In the genomic region with DNA sequence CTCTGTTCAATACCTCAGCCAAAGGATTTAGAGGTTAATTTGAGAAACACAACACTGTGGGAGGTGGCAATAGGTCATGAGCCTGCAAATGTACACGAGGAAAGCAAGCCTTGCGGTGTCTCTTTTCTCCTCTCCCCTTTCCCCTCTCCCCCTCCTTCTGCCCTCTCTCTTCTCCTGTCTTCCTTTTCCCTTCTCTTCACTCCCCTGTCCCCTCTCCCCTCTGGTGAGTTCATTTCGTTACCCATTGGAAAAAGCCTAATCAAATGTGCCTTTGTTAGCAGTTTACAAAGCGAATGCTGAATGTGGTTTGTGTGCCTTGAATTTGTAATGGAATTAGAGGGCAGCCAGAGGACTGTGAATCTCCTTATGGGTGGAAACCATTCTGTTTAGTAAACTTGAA, we compare ENCODE assay signal across 16 cellular contexts. TPM values are rescaled to one million over a fixed set of nuclear protein-coding genes. Genes with fewer than 3 reads are reported as not detected.
DNase-seq lines count a peak whose midpoint lies in the region; ATAC-seq and TF ChIP-seq lines count a peak whose summit lies in the region.
"Had no signal": no experiment of that assay in that cellular context is flagged by ENCODE, and none has a peak within 500 bp of the region (broad histone marks: within the 10 kb centered on the region; RNA-seq: fewer than 3 reads in every experiment).

No MANE protein-coding gene starts in this region.

- DNase-seq in Ammon's horn (ENCODE audit: low spot score) (peak; percentile 92), WTC11 (ENCODE audit: low spot score) (no peak), globus pallidus (ENCODE audit: low spot score) (peak; percentile 96), pons (ENCODE audit: low spot score) (peak; percentile 99), left colon (no peak), GM19240 (ENCODE audit: insufficient read length, low spot score) (no peak), CD14-positive monocyte (ENCODE audit: low spot score) (no peak)
- DNase-seq in activated CD4-positive, CD25-positive, alpha-beta regulatory T cell (lab: John Stamatoyannopoulos, UW) = no peak
- DNase-seq: activated naive CD4-positive, alpha-beta T cell; DMS 273 treated with DMSO at 0.1 percent for 48 hours; natural killer cell; NCI-H1436; NCI-H510A treated with DMSO at 0.1 percent for 48 hours had no signal

- H3K27me3 Mint-ChIP-seq in WTC11 (ENCODE audit: low read depth) (no peaks in the 10 kb centered on the region), CD14-positive monocyte (ENCODE audit: low read depth in 3 of 3) (no peaks in the 10 kb centered on the region)
- H3K27me3 Mint-ChIP-seq: central memory CD8-positive, alpha-beta T cell had no signal

- H3K9me3 Mint-ChIP-seq in WTC11 (no peaks in the 10 kb centered on the region), CD14-positive monocyte (no peaks in the 10 kb centered on the region)
- H3K9me3 Mint-ChIP-seq: central memory CD8-positive, alpha-beta T cell; natural killer cell had no signal

- H3K4me1 Mint-ChIP-seq in WTC11 = peaks cover 70% of the 10 kb centered on the region
- peaks cover 2% of the 10 kb centered on the region for H3K4me1 Mint-ChIP-seq in CD14-positive monocyte

- CTCF ChIA-PET in WTC11 (lab: Charles Lee) = interaction anchor here (0.7 to 4.2 kb wide), 7 partner anchors 19 to 233 kb away, joined by 3 to 22 read pairs (median 4); a partner anchor contains a TSS

- TF ChIP-seq CTCF in WTC11 (IDR thresholded peaks at IDR 0.05) (no peak), CD14-positive monocyte (IDR thresholded peaks at IDR 0.05) (no peak)

- POLR2A ChIA-PET in WTC11 (lab: Charles Lee) = no interaction called here

- ATAC-seq in WTC11 (peak; percentile 65), left colon (no peak)
- ATAC-seq: K562, natural killer cell had no signal

- intact Hi-C loops in left colon (cut with DNase I, micrococcal nuclease) = no loop called here
- intact Hi-C loops in CD14-positive monocyte (cut with micrococcal nuclease) = no loop called here

- H3K4me3 Mint-ChIP-seq in WTC11 = peak overlapping the region; percentile 47
- H3K4me3 Mint-ChIP-seq in CD14-positive monocyte = no peak overlapping the region
- H3K4me3 Mint-ChIP-seq: central memory CD8-positive, alpha-beta T cell; natural killer cell had no signal

- H3K27ac Mint-ChIP-seq in WTC11 = peak overlapping the region; percentile 88
- no peak overlapping the region for H3K27ac Mint-ChIP-seq in CD14-positive monocyte
- H3K27ac Mint-ChIP-seq: natural killer cell had no signal

- peaks cover 28% of the 10 kb centered on the region for H3K36me3 Mint-ChIP-seq in WTC11
- peaks cover 41 to 53% of the 10 kb centered on the region in 2 donors for H3K36me3 Mint-ChIP-seq in CD14-positive monocyte
- H3K36me3 Mint-ChIP-seq: natural killer cell had no signal

TF ChIP-seq in WTC11, 78 proteins besides CTCF, POLR2A, EP300 and RAD21:
- TF ChIP-seq ZNF317 (CRISPR knock-in tag; IDR thresholded peaks at IDR 0.05; ENCODE audit: borderline replicate concordance, low read depth) (no peak), GTF2I (CRISPR knock-in tag; conservative IDR thresholded peaks at IDR 0.05) (no peak), FOXK1 (CRISPR knock-in tag; IDR thresholded peaks at IDR 0.05) (no peak), PRRX2 (CRISPR knock-in tag; IDR thresholded peaks at IDR 0.05) (no peak), ZNF232 (CRISPR knock-in tag; IDR thresholded peaks at IDR 0.05) (no peak)
- TF ChIP-seq, protein P1, sequence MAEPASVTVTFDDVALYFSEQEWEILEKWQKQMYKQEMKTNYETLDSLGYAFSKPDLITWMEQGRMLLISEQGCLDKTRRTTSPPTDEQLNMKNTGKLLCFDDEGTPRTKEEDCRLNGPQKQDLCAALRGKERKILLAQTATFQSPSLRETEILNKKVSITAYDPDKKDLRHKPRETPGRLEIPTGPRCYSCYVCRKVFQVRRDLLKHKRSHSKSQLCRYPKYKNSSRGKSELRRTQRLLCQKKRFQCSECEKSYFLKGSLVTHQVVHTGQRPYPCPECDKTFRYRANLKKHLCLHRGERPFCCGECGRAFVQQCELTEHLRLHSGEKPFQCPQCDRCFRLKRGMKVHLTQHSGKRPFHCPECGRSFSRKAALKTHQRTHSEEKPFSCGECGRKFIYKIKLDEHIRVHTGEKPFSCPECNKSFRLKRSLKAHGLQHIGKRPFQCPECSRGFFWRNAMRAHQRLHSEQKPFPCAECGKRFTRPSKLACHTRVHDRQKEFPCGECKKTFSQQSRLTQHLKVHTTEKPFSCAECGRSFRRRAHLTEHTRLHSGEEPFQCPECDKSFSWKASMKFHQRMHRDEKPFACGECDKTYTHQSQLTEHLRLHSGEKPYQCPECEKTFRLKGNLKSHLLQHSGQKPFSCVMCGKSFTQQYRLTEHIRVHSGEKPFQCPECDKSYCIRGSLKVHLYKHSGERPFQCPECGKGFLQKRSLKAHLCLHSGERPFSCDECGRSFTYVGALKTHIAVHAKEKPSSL (CRISPR knock-in tag; conservative IDR thresholded peaks at IDR 0.05) = no peak
- TF ChIP-seq, protein P2, sequence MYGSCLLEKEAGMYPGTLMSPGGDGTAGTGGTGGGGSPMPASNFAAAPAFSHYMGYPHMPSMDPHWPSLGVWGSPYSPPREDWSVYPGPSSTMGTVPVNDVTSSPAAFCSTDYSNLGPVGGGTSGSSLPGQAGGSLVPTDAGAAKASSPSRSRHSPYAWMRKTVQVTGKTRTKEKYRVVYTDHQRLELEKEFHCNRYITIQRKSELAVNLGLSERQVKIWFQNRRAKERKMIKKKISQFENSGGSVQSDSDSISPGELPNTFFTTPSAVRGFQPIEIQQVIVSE (CRISPR knock-in tag; IDR thresholded peaks at IDR 0.05; ENCODE audit: borderline replicate concordance) = no peak
- TF ChIP-seq, protein P3, sequence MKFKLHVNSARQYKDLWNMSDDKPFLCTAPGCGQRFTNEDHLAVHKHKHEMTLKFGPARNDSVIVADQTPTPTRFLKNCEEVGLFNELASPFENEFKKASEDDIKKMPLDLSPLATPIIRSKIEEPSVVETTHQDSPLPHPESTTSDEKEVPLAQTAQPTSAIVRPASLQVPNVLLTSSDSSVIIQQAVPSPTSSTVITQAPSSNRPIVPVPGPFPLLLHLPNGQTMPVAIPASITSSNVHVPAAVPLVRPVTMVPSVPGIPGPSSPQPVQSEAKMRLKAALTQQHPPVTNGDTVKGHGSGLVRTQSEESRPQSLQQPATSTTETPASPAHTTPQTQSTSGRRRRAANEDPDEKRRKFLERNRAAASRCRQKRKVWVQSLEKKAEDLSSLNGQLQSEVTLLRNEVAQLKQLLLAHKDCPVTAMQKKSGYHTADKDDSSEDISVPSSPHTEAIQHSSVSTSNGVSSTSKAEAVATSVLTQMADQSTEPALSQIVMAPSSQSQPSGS (CRISPR knock-in tag; IDR thresholded peaks at IDR 0.05; ENCODE audit: borderline replicate concordance, low read depth) = no peak
- TF ChIP-seq, protein P4, sequence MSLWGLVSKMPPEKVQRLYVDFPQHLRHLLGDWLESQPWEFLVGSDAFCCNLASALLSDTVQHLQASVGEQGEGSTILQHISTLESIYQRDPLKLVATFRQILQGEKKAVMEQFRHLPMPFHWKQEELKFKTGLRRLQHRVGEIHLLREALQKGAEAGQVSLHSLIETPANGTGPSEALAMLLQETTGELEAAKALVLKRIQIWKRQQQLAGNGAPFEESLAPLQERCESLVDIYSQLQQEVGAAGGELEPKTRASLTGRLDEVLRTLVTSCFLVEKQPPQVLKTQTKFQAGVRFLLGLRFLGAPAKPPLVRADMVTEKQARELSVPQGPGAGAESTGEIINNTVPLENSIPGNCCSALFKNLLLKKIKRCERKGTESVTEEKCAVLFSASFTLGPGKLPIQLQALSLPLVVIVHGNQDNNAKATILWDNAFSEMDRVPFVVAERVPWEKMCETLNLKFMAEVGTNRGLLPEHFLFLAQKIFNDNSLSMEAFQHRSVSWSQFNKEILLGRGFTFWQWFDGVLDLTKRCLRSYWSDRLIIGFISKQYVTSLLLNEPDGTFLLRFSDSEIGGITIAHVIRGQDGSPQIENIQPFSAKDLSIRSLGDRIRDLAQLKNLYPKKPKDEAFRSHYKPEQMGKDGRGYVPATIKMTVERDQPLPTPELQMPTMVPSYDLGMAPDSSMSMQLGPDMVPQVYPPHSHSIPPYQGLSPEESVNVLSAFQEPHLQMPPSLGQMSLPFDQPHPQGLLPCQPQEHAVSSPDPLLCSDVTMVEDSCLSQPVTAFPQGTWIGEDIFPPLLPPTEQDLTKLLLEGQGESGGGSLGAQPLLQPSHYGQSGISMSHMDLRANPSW (CRISPR knock-in tag; conservative IDR thresholded peaks at IDR 0.05; ENCODE audit: low read depth) = no peak
- TF ChIP-seq, protein P5, sequence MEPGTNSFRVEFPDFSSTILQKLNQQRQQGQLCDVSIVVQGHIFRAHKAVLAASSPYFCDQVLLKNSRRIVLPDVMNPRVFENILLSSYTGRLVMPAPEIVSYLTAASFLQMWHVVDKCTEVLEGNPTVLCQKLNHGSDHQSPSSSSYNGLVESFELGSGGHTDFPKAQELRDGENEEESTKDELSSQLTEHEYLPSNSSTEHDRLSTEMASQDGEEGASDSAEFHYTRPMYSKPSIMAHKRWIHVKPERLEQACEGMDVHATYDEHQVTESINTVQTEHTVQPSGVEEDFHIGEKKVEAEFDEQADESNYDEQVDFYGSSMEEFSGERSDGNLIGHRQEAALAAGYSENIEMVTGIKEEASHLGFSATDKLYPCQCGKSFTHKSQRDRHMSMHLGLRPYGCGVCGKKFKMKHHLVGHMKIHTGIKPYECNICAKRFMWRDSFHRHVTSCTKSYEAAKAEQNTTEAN (CRISPR knock-in tag; IDR thresholded peaks at IDR 0.05) = no peak
- TF ChIP-seq, protein P6, sequence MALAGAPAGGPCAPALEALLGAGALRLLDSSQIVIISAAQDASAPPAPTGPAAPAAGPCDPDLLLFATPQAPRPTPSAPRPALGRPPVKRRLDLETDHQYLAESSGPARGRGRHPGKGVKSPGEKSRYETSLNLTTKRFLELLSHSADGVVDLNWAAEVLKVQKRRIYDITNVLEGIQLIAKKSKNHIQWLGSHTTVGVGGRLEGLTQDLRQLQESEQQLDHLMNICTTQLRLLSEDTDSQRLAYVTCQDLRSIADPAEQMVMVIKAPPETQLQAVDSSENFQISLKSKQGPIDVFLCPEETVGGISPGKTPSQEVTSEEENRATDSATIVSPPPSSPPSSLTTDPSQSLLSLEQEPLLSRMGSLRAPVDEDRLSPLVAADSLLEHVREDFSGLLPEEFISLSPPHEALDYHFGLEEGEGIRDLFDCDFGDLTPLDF (CRISPR knock-in tag; IDR thresholded peaks at IDR 0.05) = no peak

RNA-seq across cellular contexts. Expression of a gene that starts 7.1 kb away (rescaled TPM):
- total RNA-seq in WTC11 (2021) (22.5 to 25.4 TPM (median 24.2 TPM) in 3 replicates), left colon (10 to 100 TPM; 50.4 to 52.0 TPM)
- 10 to 100 TPM in 1 of 2 donors, 1 to 10 TPM in 1; 4.4 to 11.2 TPM for polyA plus RNA-seq in CD14-positive monocyte

RNA-seq across cellular contexts. Expression of a gene that starts 36.5 kb away (rescaled TPM):
- total RNA-seq in WTC11 (2021) = 38.6 to 47.7 TPM (median 39.3 TPM) in 3 replicates
- total RNA-seq in left colon = not detected
- polyA plus RNA-seq in CD14-positive monocyte = not detected
- total RNA-seq: K562, natural killer cell had no signal
- polyA plus RNA-seq: K562, keratinocyte had no signal

Comparison
In these comparisons a context has a peak if more than half of its experiments do, and no peak if none do; other contexts are left out.
1. DNase-seq: peak in Ammon's horn (single experiment), globus pallidus (single experiment) and pons (single experiment); none in WTC11 (single experiment), left colon (0 of 2), GM19240 (single experiment), activated CD4-positive, CD25-positive, alpha-beta regulatory T cell (0 of 4) and CD14-positive monocyte (single experiment).
2. RNA of a gene that starts 36.5 kb away (total RNA-seq): 38.6 to 47.7 TPM in WTC11; not detected in left colon; every median in the first group is over 10 times any median in the second.